6 cellular contexts compared by ENCODE assay signal in the genomic region with DNA sequence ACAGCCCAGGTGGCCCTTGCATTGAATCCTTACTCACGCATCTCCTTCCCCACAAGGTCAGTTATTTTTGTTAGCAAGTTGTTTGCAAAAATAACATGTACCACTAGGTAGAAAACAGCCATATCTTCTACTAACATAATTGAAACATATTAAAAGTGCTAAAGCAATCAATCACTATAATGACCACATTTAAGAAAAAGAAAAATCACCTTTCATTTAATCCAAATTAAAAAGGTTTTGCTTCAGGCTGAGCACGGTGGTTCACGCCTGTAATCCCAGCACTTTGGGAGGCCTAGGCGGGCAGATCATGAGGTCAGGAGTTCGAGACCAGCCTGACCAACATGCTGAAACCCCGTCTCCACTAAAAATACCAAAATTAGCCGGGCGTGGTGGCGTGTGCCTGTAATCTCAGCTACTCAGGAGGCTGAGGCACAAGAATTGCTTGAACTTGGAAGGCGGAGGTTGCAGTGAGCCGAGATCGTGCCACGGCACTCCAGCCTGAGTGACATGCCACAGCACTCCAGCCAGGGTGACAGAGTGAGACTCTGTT. TPM values are rescaled to one million over a fixed set of nuclear protein-coding genes. Genes with fewer than 3 reads are reported as not detected.
DNase-seq lines count a peak whose midpoint lies in the region; ATAC-seq, FAIRE-seq and TF ChIP-seq lines count a peak whose summit lies in the region.
"Not testable (repeated sequence)": the region's sequence is repeated elsewhere in the genome, so short reads cannot be mapped to it uniquely, and the experiment has no call there.

No MANE protein-coding gene starts in this region.

- ATAC-seq in CD4-positive, alpha-beta T cell (ENCODE audit: poor library complexity); K562: not testable (repeated sequence)

- not testable (repeated sequence) for H3K27me3 ChIP-seq in CD4-positive, alpha-beta T cell (ENCODE audit: control insufficient read depth, insufficient read depth, low read length); K562 (ENCODE audit: control insufficient read depth in 2 of 2, insufficient read depth in 2 of 2, low read length in 2 of 2)

- H3K27me3 Mint-ChIP-seq in CD4-positive, alpha-beta T cell; activated T-cell treated with anti-CD3 and anti-CD28 coated beads, Interleukin-2, amount 50 U/mL, for 24 hours; neural crest cell (ENCODE audit: low read depth); progenitor cell of endocrine pancreas: not testable (repeated sequence)

- not testable (repeated sequence) for BruUV-seq in K562 (replicated peaks; lab: Mats Ljungman, UMichigan)

- TF ChIP-seq EP300 in K562 (IDR thresholded peaks at IDR 0.05; ENCODE audit: low read length): not testable (repeated sequence)

- H2AFZ ChIP-seq in K562 (ENCODE audit: low read depth, low read length): not testable (repeated sequence)

- H3K36me3 ChIP-seq in K562 (ENCODE audit: control insufficient read depth, insufficient read depth, low read length): not testable (repeated sequence)

- peaks cover 69% of the 10 kb centered on the region for H3K4me1 Mint-ChIP-seq in CD4-positive, alpha-beta T cell (ENCODE audit: low read depth)
- peaks cover 54% of the 10 kb centered on the region for H3K4me1 Mint-ChIP-seq in activated T-cell treated with anti-CD3 and anti-CD28 coated beads, Interleukin-2, amount 50 U/mL, for 24 hours (ENCODE audit: low read depth)
- H3K4me1 Mint-ChIP-seq in neural crest cell (peaks cover 32% of the 10 kb centered on the region), progenitor cell of endocrine pancreas (ENCODE audit: low read depth) (peaks cover 38% of the 10 kb centered on the region)

- not testable (repeated sequence) for H3K36me3 Mint-ChIP-seq in CD4-positive, alpha-beta T cell (ENCODE audit: low read depth); activated T-cell treated with anti-CD3 and anti-CD28 coated beads, Interleukin-2, amount 50 U/mL, for 24 hours (ENCODE audit: low read depth); neural crest cell (ENCODE audit: low read depth); progenitor cell of endocrine pancreas (ENCODE audit: insufficient read depth)

- H3K4me1 ChIP-seq in K562 (replicated peaks in 1 of 2; ENCODE audit: control insufficient read depth in 2 of 2, insufficient read depth in 2 of 2, low read length in 2 of 2): peaks cover 0 to 27% of the 10 kb centered on the region in 2 experiments; a peak in 3 of 5 replicates

- in situ Hi-C loops in K562 (cut with MboI): not testable (repeated sequence)

- H3K27ac ChIP-seq in CD4-positive, alpha-beta T cell (ENCODE audit: low read depth, low read length); K562 (ENCODE audit: extremely low read depth, low read depth, low read length): not testable (repeated sequence)

- H3K9ac ChIP-seq in K562 (ENCODE audit: insufficient read depth in 1 of 2, low read depth in 2 of 2, low read length in 2 of 2): not testable (repeated sequence)

- H3K27ac Mint-ChIP-seq in CD4-positive, alpha-beta T cell: peak overlapping the region; percentile 42
- peak overlapping the region; percentile 29 for H3K27ac Mint-ChIP-seq in activated T-cell treated with anti-CD3 and anti-CD28 coated beads, Interleukin-2, amount 50 U/mL, for 24 hours
- peak overlapping the region; percentile 62 for H3K27ac Mint-ChIP-seq in neural crest cell (ENCODE audit: unreplicated experiment)
- peak overlapping the region; percentile 51 for H3K27ac Mint-ChIP-seq in progenitor cell of endocrine pancreas

- H3K4me3 ChIP-seq in K562: not testable (repeated sequence)

- TF ChIP-seq CTCF in CD4-positive, alpha-beta T cell (IDR thresholded peaks at IDR 0.05); K562 (IDR thresholded peaks at IDR 0.05 in 2 of 3, conservative IDR thresholded peaks at IDR 0.05 in 1 of 3; ENCODE audit: insufficient read depth in 2 of 3, low read depth in 1 of 3, low read length in 3 of 3); neural crest cell (conservative IDR thresholded peaks at IDR 0.05); progenitor cell of endocrine pancreas (IDR thresholded peaks at IDR 0.05; ENCODE audit: unreplicated experiment): not testable (repeated sequence)

- FAIRE-seq in HTR-8/SVneo (lab: Jason Lieb, UNC): peak; percentile 16
- FAIRE-seq in K562 (lab: Jason Lieb, UNC): not testable (repeated sequence)

- H3K9me1 ChIP-seq in K562 (ENCODE audit: control insufficient read depth, insufficient read depth, low read length): not testable (repeated sequence)

- not testable (repeated sequence) for H4K20me1 ChIP-seq in K562 (replicated peaks; ENCODE audit: control insufficient read depth, insufficient read depth, low read length)

- not testable (repeated sequence) for TF ChIP-seq RAD21 in K562 (CRISPR knock-in tag; conservative IDR thresholded peaks at IDR 0.05 in 1 of 2, IDR thresholded peaks at IDR 0.05 in 1 of 2)

- DNase-seq in CD4-positive, alpha-beta T cell; HTR-8/SVneo (ENCODE audit: insufficient read length, low spot score); activated T-cell treated with anti-CD3 and anti-CD28 coated beads, Interleukin-2, amount 50 U/mL, for 24 hours; K562 (ENCODE audit: extremely low read depth in 1 of 4, low spot score in 3 of 4); neural crest cell (ENCODE audit: low read depth, low spot score); progenitor cell of endocrine pancreas (ENCODE audit: low spot score, unreplicated experiment): not testable (repeated sequence)

- CTCF ChIA-PET in CD4-positive, alpha-beta T cell (lab: Charles Lee); K562 (lab: Yijun Ruan, JAX; ENCODE audit: low intra/inter-chr PET ratio): not testable (repeated sequence)

- H3K79me2 ChIP-seq in K562 (ENCODE audit: control insufficient read depth, insufficient read depth, low read length): peaks cover 98% of the 10 kb centered on the region

- TF ChIP-seq POLR2A in K562 (conservative IDR thresholded peaks at IDR 0.05): not testable (repeated sequence)

- not testable (repeated sequence) for H3K4me3 Mint-ChIP-seq in CD4-positive, alpha-beta T cell; activated T-cell treated with anti-CD3 and anti-CD28 coated beads, Interleukin-2, amount 50 U/mL, for 24 hours; neural crest cell; progenitor cell of endocrine pancreas (ENCODE audit: low read depth)

- H3K9me3 ChIP-seq in CD4-positive, alpha-beta T cell (ENCODE audit: control insufficient read depth, low read length); K562 (replicated peaks; ENCODE audit: control insufficient read depth, insufficient read depth, low read depth, low read length): not testable (repeated sequence)

- POLR2A ChIA-PET in CD4-positive, alpha-beta T cell (lab: Charles Lee); K562 (lab: Yijun Ruan, JAX): not testable (repeated sequence)

- not testable (repeated sequence) for H3K4me2 ChIP-seq in K562 (ENCODE audit: insufficient read depth, low read length)

- H3K9me3 Mint-ChIP-seq in CD4-positive, alpha-beta T cell; activated T-cell treated with anti-CD3 and anti-CD28 coated beads, Interleukin-2, amount 50 U/mL, for 24 hours; neural crest cell; progenitor cell of endocrine pancreas (ENCODE audit: low read depth): not testable (repeated sequence)

- 66% methylated on average over 13 of the region's 13 CpGs for WGBS in K562 (ENCODE audit: insufficient coverage, low coverage, missing lambda C conversion rate)

- intact Hi-C loops in CD4-positive, alpha-beta T cell (cut with DNase I, micrococcal nuclease): loop anchor here (5.0 to 10.0 kb wide), 4 partner anchors 94 to 359 kb away; no protein-coding TSS in a partner anchor
- intact Hi-C loops in K562 (cut with micrococcal nuclease): loop anchor here (5.0 kb wide), 2 partner anchors 221 to 241 kb away; no protein-coding TSS in a partner anchor

TF ChIP-seq in K562, 482 proteins besides CTCF, POLR2A, EP300 and RAD21 (continues in another document):
- TF ChIP-seq SUPT5H (IDR thresholded peaks at IDR 0.05) (0 out of 2 replicates have a peak, but pooled peaks have one; percentile 20), MEIS2 (IDR thresholded peaks at IDR 0.05; ENCODE audit: partially characterized antibody) (peak; percentile 6)

RNA-seq across cellular contexts. Expression of gene MED13L, which starts 38.8 kb away (rescaled TPM):
- total RNA-seq in CD4-positive, alpha-beta T cell: 100 to 1,000 TPM; 203 to 208 TPM
- total RNA-seq in K562 (2011; cell fraction: chromatin; rRNA removed; ENCODE audit: low replicate concordance): 259 and 607 TPM in 2 replicates
- 97.6 and 127 TPM in 2 replicates for total RNA-seq in K562 (2011; cell fraction: nucleolus; rRNA removed)
- 277 and 397 TPM in 2 replicates for total RNA-seq in K562 (2011; cell fraction: nucleoplasm; rRNA removed)
- total RNA-seq in K562 (2014; rRNA removed) (29.3 and 32.5 TPM in 2 replicates), K562 (2014; rRNA removed; fragmentation: Illumina TruSeq; extraction: Trizol) (71.9 and 82.3 TPM in 2 replicates), K562 (2015; rRNA removed; fragmentation: Illumina TruSeq; extraction: Trizol) (70.1 and 70.8 TPM in 2 replicates), K562 (2021) (76.9 and 90.3 TPM in 2 replicates), neural crest cell (89.0 and 90.1 TPM in 2 replicates), progenitor cell of endocrine pancreas (141 and 151 TPM in 2 replicates)
- polyA plus RNA-seq in K562 (2011; rRNA removed) (45.8 and 48.0 TPM in 2 replicates), K562 (2014; fragmentation: Illumina TruSeq; extraction: Trizol) (34.0 and 36.9 TPM in 2 replicates), K562 (2014; fragmentation: Nextera tagmentation; extraction: Ambion mirVana) (10 to 100 TPM; 13.4 to 22.0 TPM), K562 (2014; rRNA removed) (25.7 and 26.8 TPM in 2 replicates)
- 26.1 and 36.3 TPM in 2 replicates for polyA plus RNA-seq in K562 (2011; cell fraction: cytosol; rRNA removed)
- polyA plus RNA-seq in K562 (2011; cell fraction: nucleus; rRNA removed): 102 and 117 TPM in 2 replicates
- 29.2 and 39.4 TPM in 2 replicates for polyA plus RNA-seq in K562 (2012)
- polyA minus RNA-seq in K562 (2011; rRNA and poly(A)+ RNA removed): 279 and 322 TPM in 2 replicates
- 59.1 and 73.6 TPM in 2 replicates for polyA minus RNA-seq in K562 (2011; cell fraction: cytosol; rRNA and poly(A)+ RNA removed)
- polyA minus RNA-seq in K562 (2011; cell fraction: nucleus; rRNA and poly(A)+ RNA removed): 174 and 313 TPM in 2 replicates
